ENCODE assay signal across 32 cellular contexts in the genomic region with DNA sequence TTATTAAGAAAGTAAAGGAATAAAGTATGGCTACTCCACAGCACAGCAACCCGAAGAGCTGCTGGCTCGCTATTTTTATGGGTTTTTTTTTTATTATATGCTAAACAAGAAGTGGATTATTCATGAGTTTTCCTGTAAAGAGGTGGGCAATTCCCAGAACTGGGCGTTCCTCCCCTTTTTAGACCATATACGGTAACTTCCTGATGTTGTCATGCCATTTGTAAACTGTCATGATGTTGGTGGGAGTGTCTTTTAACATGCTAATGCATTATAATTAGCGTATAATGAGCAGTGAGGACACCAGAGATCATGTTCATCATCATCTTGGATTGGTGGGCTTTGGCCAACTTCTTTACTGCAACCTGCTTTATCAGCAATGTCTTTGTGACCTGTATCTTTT.
"Had no signal": no experiment of that assay in that cellular context is flagged by ENCODE, and none has a peak within 500 bp of the region (broad histone marks: within the 10 kb centered on the region; RNA-seq: fewer than 3 reads in every experiment).

No MANE protein-coding gene starts in this region.

- H3K4me3 ChIP-seq: adrenal gland, body of pancreas, colonic mucosa had no signal

- H3K9me3 ChIP-seq: adrenal gland, body of pancreas, colonic mucosa had no signal

- H3K27ac Mint-ChIP-seq: activated CD4-positive, alpha-beta memory T cell treated with anti-CD3 and anti-CD28 coated beads for 36 hours; activated CD4-positive, alpha-beta T cell treated with anti-CD3 and anti-CD28 coated beads for 36 hours; activated CD4-positive, alpha-beta T cell treated with anti-CD3 and anti-CD28 coated beads, Interleukin-2, amount 10 ng/mL, durations not matched to agents 24 days and 14 days; activated CD8-positive, alpha-beta memory T cell treated with anti-CD3 and anti-CD28 coated beads, Interleukin-2, amount 10 ng/mL, durations not matched to agents 7 days and 5 days; activated CD8-positive, alpha-beta T cell treated with anti-CD3 and anti-CD28 coated beads, Interleukin-2, amount 10 ng/mL, durations not matched to agents 7 days and 5 days; activated naive CD4-positive, alpha-beta T cell treated with anti-CD3 and anti-CD28 coated beads for 36 hours; activated naive CD4-positive, alpha-beta T cell treated with anti-CD3 and anti-CD28 coated beads, Interleukin-2, amount 50 U/mL, for 24 hours; activated naive CD8-positive, alpha-beta T cell treated with anti-CD3 and anti-CD28 coated beads for 36 hours; activated naive CD8-positive, alpha-beta T cell treated with anti-CD3 and anti-CD28 coated beads, Interleukin-2, amount 50 U/mL, for 24 hours; activated T-helper 1 cell treated with anti-CD3 and anti-CD28 coated beads, Interleukin-12 subunit alpha, Interleukin-12 subunit beta, Interleukin-2, Interleukin-4 antibody, amounts not matched to agents 30 ng/mL and 10 ng/mL and 1 ng/mL, durations not matched to agents 14 hours and 24 hours and 36 hours; activated T-helper 2 cell treated with anti-CD3 and anti-CD28 coated beads, Interferon-gamma antibody, Interleukin-2, Interleukin-4, amounts not matched to agents 10 μg/mL and 5 μg/mL and 100 μg/mL, durations not matched to agents 14 hours and 24 hours and 36 hours had no signal

- H3K27ac ChIP-seq: adrenal gland, body of pancreas, colonic mucosa had no signal

- H3K4me3 Mint-ChIP-seq: activated CD4-positive, alpha-beta memory T cell treated with anti-CD3 and anti-CD28 coated beads for 36 hours; activated CD4-positive, alpha-beta T cell treated with anti-CD3 and anti-CD28 coated beads for 36 hours; activated CD4-positive, alpha-beta T cell treated with anti-CD3 and anti-CD28 coated beads, Interleukin-2, amount 10 ng/mL, durations not matched to agents 24 days and 14 days; activated CD8-positive, alpha-beta memory T cell treated with anti-CD3 and anti-CD28 coated beads, Interleukin-2, amount 10 ng/mL, durations not matched to agents 7 days and 5 days; activated CD8-positive, alpha-beta T cell treated with anti-CD3 and anti-CD28 coated beads, Interleukin-2, amount 10 ng/mL, durations not matched to agents 7 days and 5 days; activated naive CD4-positive, alpha-beta T cell treated with anti-CD3 and anti-CD28 coated beads for 36 hours; activated naive CD4-positive, alpha-beta T cell treated with anti-CD3 and anti-CD28 coated beads, Interleukin-2, amount 50 U/mL, for 24 hours; activated naive CD8-positive, alpha-beta T cell treated with anti-CD3 and anti-CD28 coated beads for 36 hours; activated naive CD8-positive, alpha-beta T cell treated with anti-CD3 and anti-CD28 coated beads, Interleukin-2, amount 50 U/mL, for 24 hours; activated T-helper 1 cell treated with anti-CD3 and anti-CD28 coated beads, Interleukin-12 subunit alpha, Interleukin-12 subunit beta, Interleukin-2, Interleukin-4 antibody, amounts not matched to agents 30 ng/mL and 10 ng/mL and 1 ng/mL, durations not matched to agents 14 hours and 24 hours and 36 hours had no signal

- ATAC-seq: activated CD4-positive, alpha-beta T cell treated with anti-CD3 and anti-CD28 coated beads for 36 hours; activated CD8-positive, alpha-beta memory T cell treated with anti-CD3 and anti-CD28 coated beads, Interleukin-2, amount 10 ng/mL, durations not matched to agents 7 days and 5 days; activated CD8-positive, alpha-beta T cell treated with anti-CD3 and anti-CD28 coated beads, Interleukin-2, amount 10 ng/mL, durations not matched to agents 7 days and 5 days; activated naive CD8-positive, alpha-beta T cell treated with anti-CD3 and anti-CD28 coated beads, Interleukin-2, amount 50 U/mL, for 24 hours; body of pancreas; esophagus mucosa had no signal

- FAIRE-seq: endometrium, frontal cortex had no signal

- DNase-seq: activated CD4-positive, alpha-beta memory T cell treated with anti-CD3 and anti-CD28 coated beads for 36 hours; activated CD4-positive, alpha-beta T cell treated with anti-CD3 and anti-CD28 coated beads for 36 hours; activated CD4-positive, alpha-beta T cell treated with anti-CD3 and anti-CD28 coated beads, Interleukin-2, amount 10 ng/mL, durations not matched to agents 24 days and 14 days; activated CD4-positive, CD25-positive, alpha-beta regulatory T cell; activated CD4-positive, CD25-positive, alpha-beta regulatory T cell treated with anti-CD3 and anti-CD28 coated beads, Interleukin-2, amount 50 U/mL, for 72 hours; activated CD8-positive, alpha-beta memory T cell treated with anti-CD3 and anti-CD28 coated beads, Interleukin-2, amount 10 ng/mL, durations not matched to agents 7 days and 5 days; activated CD8-positive, alpha-beta memory T cell treated with anti-CD3 and anti-CD28 coated beads, Interleukin-2, amount 50 U/mL, for 4 hours; activated CD8-positive, alpha-beta T cell treated with anti-CD3 and anti-CD28 coated beads, Interleukin-2, amount 10 ng/mL, durations not matched to agents 7 days and 5 days; activated effector memory CD4-positive, alpha-beta T cell treated with anti-CD3 and anti-CD28 coated beads, Interleukin-2, amount 50 U/mL, for 16 hours; activated naive CD4-positive, alpha-beta T cell treated with anti-CD3 and anti-CD28 coated beads for 36 hours; activated naive CD8-positive, alpha-beta T cell treated with anti-CD3 and anti-CD28 coated beads for 36 hours; activated naive CD8-positive, alpha-beta T cell treated with anti-CD3 and anti-CD28 coated beads, Interleukin-2, amount 50 U/mL, for 24 hours; activated T-cell treated with anti-CD3 and anti-CD28 coated beads, Interleukin-2, amount 50 U/mL, for 1 hour; activated T-cell treated with anti-CD3 and anti-CD28 coated beads, Interleukin-2, amount 50 U/mL, for 48 hours; adrenal gland; amygdala; aorta; body of pancreas; central memory CD4-positive, alpha-beta T cell; cerebellar nuclear complex; colonic mucosa; effector CD8-positive, alpha-beta T cell; foreskin fibroblast; head of caudate nucleus; T-helper 1 cell; T-helper 2 cell had no signal

- H3K4me1 ChIP-seq: colonic mucosa had no signal

- H3K9me3 Mint-ChIP-seq: activated CD4-positive, alpha-beta memory T cell treated with anti-CD3 and anti-CD28 coated beads for 36 hours; activated naive CD4-positive, alpha-beta T cell treated with anti-CD3 and anti-CD28 coated beads for 36 hours; activated naive CD8-positive, alpha-beta T cell treated with anti-CD3 and anti-CD28 coated beads for 36 hours; activated naive CD8-positive, alpha-beta T cell treated with anti-CD3 and anti-CD28 coated beads, Interleukin-2, amount 50 U/mL, for 24 hours; activated T-helper 1 cell treated with anti-CD3 and anti-CD28 coated beads, Interleukin-12 subunit alpha, Interleukin-12 subunit beta, Interleukin-2, Interleukin-4 antibody, amounts not matched to agents 30 ng/mL and 10 ng/mL and 1 ng/mL, durations not matched to agents 14 hours and 24 hours and 36 hours; activated T-helper 2 cell treated with anti-CD3 and anti-CD28 coated beads, Interferon-gamma antibody, Interleukin-2, Interleukin-4, amounts not matched to agents 10 μg/mL and 5 μg/mL and 100 μg/mL, durations not matched to agents 14 hours and 24 hours and 36 hours had no signal

- H3K36me3 ChIP-seq: adrenal gland, colonic mucosa had no signal

- H3K36me3 Mint-ChIP-seq: activated CD4-positive, alpha-beta memory T cell treated with anti-CD3 and anti-CD28 coated beads for 36 hours; activated CD8-positive, alpha-beta memory T cell treated with anti-CD3 and anti-CD28 coated beads, Interleukin-2, amount 10 ng/mL, durations not matched to agents 7 days and 5 days had no signal

- H3K27me3 ChIP-seq: adrenal gland, body of pancreas, colonic mucosa had no signal

- H3K27me3 Mint-ChIP-seq: activated CD4-positive, alpha-beta memory T cell treated with anti-CD3 and anti-CD28 coated beads for 36 hours; activated CD4-positive, alpha-beta T cell treated with anti-CD3 and anti-CD28 coated beads for 36 hours; activated CD4-positive, alpha-beta T cell treated with anti-CD3 and anti-CD28 coated beads, Interleukin-2, amount 10 ng/mL, durations not matched to agents 24 days and 14 days; activated CD8-positive, alpha-beta memory T cell treated with anti-CD3 and anti-CD28 coated beads, Interleukin-2, amount 10 ng/mL, durations not matched to agents 7 days and 5 days; activated naive CD4-positive, alpha-beta T cell treated with anti-CD3 and anti-CD28 coated beads, Interleukin-2, amount 50 U/mL, for 24 hours; activated naive CD8-positive, alpha-beta T cell treated with anti-CD3 and anti-CD28 coated beads for 36 hours; activated naive CD8-positive, alpha-beta T cell treated with anti-CD3 and anti-CD28 coated beads, Interleukin-2, amount 50 U/mL, for 24 hours had no signal
